16 cellular contexts compared by ENCODE assay signal in genomic region chr19:47369923-47370625, GRCh38. TPM values are rescaled to one million over a fixed set of nuclear protein-coding genes. Genes with fewer than 3 reads are reported as not detected.
DNase-seq lines count a peak whose midpoint lies in the region; ATAC-seq and TF ChIP-seq lines count a peak whose summit lies in the region.
"Had no signal": no experiment of that assay in that cellular context is flagged by ENCODE, and none has a peak within 500 bp of the region (broad histone marks: within the 10 kb centered on the region; RNA-seq: fewer than 3 reads in every experiment).

No MANE protein-coding gene starts in this region.

- H3K14ac ChIP-seq in mesenchymal stem cell (ENCODE audit: low read length in 2 of 2): peak overlapping the region in 1 of 2 experiments; percentile 49

- ATAC-seq in HG03135 (IDR thresholded peaks at IDR 0.05; ENCODE audit: unreplicated experiment): no peak
- no peak for ATAC-seq in GM21619 (IDR thresholded peaks at IDR 0.05; ENCODE audit: unreplicated experiment)
- ATAC-seq: activated T-cell treated with anti-CD3 and anti-CD28 coated beads, Interleukin-2, amount 50 U/mL, for 4 hours; effector memory CD8-positive, alpha-beta T cell; stimulated activated naive B cell treated with anti-CD40 and anti-IgM and Interleukin-4, amounts not matched to agents 10 μg/mL and 1 μg/mL and 100 μg/mL, for 72 hours had no signal

- no peak overlapping the region for H2BK15ac ChIP-seq in mesenchymal stem cell (ENCODE audit: low read depth, poor library complexity, severe bottlenecking)

- CTCF ChIA-PET in AG04449 (lab: Yijun Ruan, JAX): interaction anchor here (1.6 to 4.5 kb wide), 4 partner anchors 13 to 73 kb away, joined by 4 to 31 read pairs (median 12); partner anchors contain the start of gene DHX34

- H3K23ac ChIP-seq in mesenchymal stem cell (ENCODE audit: low read length in 2 of 2): no peak overlapping the region

- no peak overlapping the region for H3K4ac ChIP-seq in mesenchymal stem cell (ENCODE audit: low read depth in 1 of 2, low read length in 2 of 2)

- H4K91ac ChIP-seq in mesenchymal stem cell (ENCODE audit: low read length): no peak overlapping the region

- in situ Hi-C loops in brain microvascular endothelial cell (cut with HindIII; ENCODE audit: low pct_ligation_motif_present, low sequenced_read_pairs): no loop called here

- H3K4me1 ChIP-seq in mesenchymal stem cell (ENCODE audit: control insufficient read depth, insufficient read depth, low read depth, low read length) (peaks cover 17% of the 10 kb centered on the region), esophagus squamous epithelium (peaks cover 0 to 10% (median 0%) of the 10 kb centered on the region in 3 donors)
- H3K4me1 ChIP-seq: HAP-1 had no signal

- H3K9me3 ChIP-seq in mesenchymal stem cell (ENCODE audit: control insufficient read depth, low read length): no peaks in the 10 kb centered on the region
- no peaks in the 10 kb centered on the region for H3K9me3 ChIP-seq in esophagus squamous epithelium
- H3K9me3 ChIP-seq: HAP-1 had no signal

- no peak overlapping the region for H2BK12ac ChIP-seq in mesenchymal stem cell (ENCODE audit: low read length in 2 of 2)

- no peak overlapping the region for H2BK5ac ChIP-seq in mesenchymal stem cell (ENCODE audit: low read depth, low read length, poor library complexity, severe bottlenecking)

- H3K36me3 ChIP-seq in brain microvascular endothelial cell (replicated peaks) (peaks cover 43% of the 10 kb centered on the region), mesenchymal stem cell (ENCODE audit: control insufficient read depth in 1 of 2, insufficient read depth in 2 of 2, low read depth in 1 of 2, low read length in 2 of 2) (peaks cover 67 to 70% of the 10 kb centered on the region in 2 experiments), esophagus squamous epithelium (peaks cover 23 to 99% (median 54%) of the 10 kb centered on the region in 3 donors)

- H3K4me3 ChIP-seq in AG04449 (ENCODE audit: low read depth, low read length) (no peak overlapping the region), brain microvascular endothelial cell (ENCODE audit: low read depth, low read length) (no peak overlapping the region), mesenchymal stem cell (ENCODE audit: insufficient read depth in 1 of 2, low read depth in 1 of 2, low read length in 2 of 2) (no peak overlapping the region), esophagus squamous epithelium (no peak overlapping the region)
- H3K4me3 ChIP-seq: HAP-1 had no signal

- peak overlapping the region; percentile 7 for H2AK5ac ChIP-seq in mesenchymal stem cell (ENCODE audit: low read length, severe bottlenecking)

- DNase-seq in AG04449 (ENCODE audit: low read depth, low spot score): peak; percentile 16
- DNase-seq in LHCN-M2 (ENCODE audit: low read depth): peak; percentile 64
- DNase-seq in brain microvascular endothelial cell: peak; percentile 74
- DNase-seq in mesenchymal stem cell: peak; percentile 65
- no peak for DNase-seq in germinal center (ENCODE audit: low spot score)
- no peak for DNase-seq in esophagus squamous epithelium (lab: John Stamatoyannopoulos, UW)
- DNase-seq: activated T-cell treated with anti-CD3 and anti-CD28 coated beads, Interleukin-2, amount 50 U/mL, for 4 hours; CD4-positive, alpha-beta T cell; effector memory CD8-positive, alpha-beta T cell; NCI-H345; right cardiac atrium; stimulated activated naive B cell treated with anti-CD40 and anti-IgM and Interleukin-4, amounts not matched to agents 10 μg/mL and 1 μg/mL and 100 μg/mL, for 72 hours had no signal

- H3K9ac ChIP-seq in mesenchymal stem cell (ENCODE audit: low read length): peak overlapping the region; percentile 30

- 84% methylated on average over 15 of the region's 15 CpGs for WGBS in mesenchymal stem cell
- WGBS in esophagus squamous epithelium, 2 donors: 56 to 69% methylated on average over 6 to 8 of the region's 15 CpGs

- TF ChIP-seq POLR2A in esophagus squamous epithelium (IDR thresholded peaks at IDR 0.05): no peak

- intact Hi-C loops in esophagus squamous epithelium (cut with DNase I): no loop called here

- POLR2A ChIA-PET in AG04449 (lab: Yijun Ruan, JAX): no interaction called here

- no peak overlapping the region for H2BK120ac ChIP-seq in mesenchymal stem cell (ENCODE audit: low read depth, low read length)

- H4K8ac ChIP-seq in mesenchymal stem cell (ENCODE audit: low read length): no peak overlapping the region

- H2AFZ ChIP-seq in mesenchymal stem cell (ENCODE audit: low read depth, low read length): no peak overlapping the region

- H3K18ac ChIP-seq in mesenchymal stem cell (ENCODE audit: low read depth in 1 of 2, low read length in 2 of 2): no peak overlapping the region

- H3K79me1 ChIP-seq in mesenchymal stem cell (replicated peaks; ENCODE audit: low read length, poor library complexity, severe bottlenecking): peaks cover 33% of the 10 kb centered on the region

- H3K27ac ChIP-seq in brain microvascular endothelial cell (peak overlapping the region; percentile 27), mesenchymal stem cell (ENCODE audit: low read length, poor library complexity, severe bottlenecking) (peak overlapping the region; percentile 45), esophagus squamous epithelium (peak overlapping the region in 1 of 4 donors; percentile 9)

- H3K27me3 ChIP-seq in brain microvascular endothelial cell (replicated peaks): no peaks in the 10 kb centered on the region
- no peaks in the 10 kb centered on the region for H3K27me3 ChIP-seq in mesenchymal stem cell (ENCODE audit: control insufficient read depth in 1 of 2, insufficient read depth in 1 of 2, low read length in 2 of 2)
- H3K27me3 ChIP-seq in esophagus squamous epithelium: no peaks in the 10 kb centered on the region

- TF ChIP-seq CTCF in AG04449 (IDR thresholded peaks at IDR 0.05; ENCODE audit: insufficient read depth, low read length, missing control alignments): no peak
- no peak for TF ChIP-seq CTCF in brain microvascular endothelial cell (IDR thresholded peaks at IDR 0.05; ENCODE audit: low read depth, low read length, missing control alignments)
- no peak for TF ChIP-seq CTCF in esophagus squamous epithelium (IDR thresholded peaks at IDR 0.05)

- no peak overlapping the region for H3K4me2 ChIP-seq in mesenchymal stem cell (ENCODE audit: low read length, poor library complexity, severe bottlenecking)

RNA-seq across cellular contexts. Expression of gene DHX34, which starts 21.0 kb away (rescaled TPM):
- total RNA-seq in LHCN-M2 (2014; rRNA removed): 15.7 and 19.4 TPM in 2 replicates
- polyA plus RNA-seq in LHCN-M2 (2012): 8.0 TPM
- polyA plus RNA-seq in mesenchymal stem cell (2013, experiment 1 of 2): 5.8 TPM
- polyA plus RNA-seq in mesenchymal stem cell (2013, experiment 2 of 2): 5.7 TPM
- total RNA-seq in esophagus squamous epithelium: 10 to 100 TPM; 10.7 to 20.8 (median 17.7) TPM

RNA-seq across cellular contexts. Expression of gene C5AR2, which starts 38.1 kb away (rescaled TPM):
- not detected in 2 replicates for total RNA-seq in LHCN-M2 (2014; rRNA removed)
- polyA plus RNA-seq in LHCN-M2 (2012): 0.02 TPM
- polyA plus RNA-seq in mesenchymal stem cell (2013, experiment 1 of 2): not detected
- not detected for polyA plus RNA-seq in mesenchymal stem cell (2013, experiment 2 of 2)
- total RNA-seq in esophagus squamous epithelium: 1 to 10 TPM in 1 of 4 donors, under 1 TPM in 3; 0.21 to 1.3 (median 0.63) TPM
- total RNA-seq: activated T-cell treated with anti-CD3 and anti-CD28 coated beads, Interleukin-2, amount 50 U/mL, for 4 hours; HT-29 had no signal

RNA-seq across cellular contexts. Expression of gene MEIS3, which starts 49.3 kb away (rescaled TPM):
- total RNA-seq in LHCN-M2 (2014; rRNA removed) (6.7 and 7.4 TPM in 2 replicates), esophagus squamous epithelium (10 to 100 TPM in 1 of 4 donors, 1 to 10 TPM in 3; 1.0 to 13.5 (median 3.9) TPM)
- polyA plus RNA-seq in LHCN-M2 (2012): 14.0 TPM
- polyA plus RNA-seq in mesenchymal stem cell (2013, experiment 1 of 2): 44.6 TPM
- 40.4 TPM for polyA plus RNA-seq in mesenchymal stem cell (2013, experiment 2 of 2)

Comparison
In these comparisons a context has a peak if more than half of its experiments do, and no peak if none do; other contexts are left out.
1. DNase-seq: peak in AG04449 (single experiment), LHCN-M2 (single experiment), brain microvascular endothelial cell (single experiment) and mesenchymal stem cell (single experiment); none in germinal center (single experiment) and esophagus squamous epithelium (single experiment).